In genomic region chr1:189678779-189679178, GRCh38 we compare ENCODE assay signal across 22 cellular contexts.
DNase-seq lines count a peak whose midpoint lies in the region; ATAC-seq and TF ChIP-seq lines count a peak whose summit lies in the region.
"Had no signal": no experiment of that assay in that cellular context is flagged by ENCODE, and none has a peak within 500 bp of the region (broad histone marks: within the 10 kb centered on the region; RNA-seq: fewer than 3 reads in every experiment).

No MANE protein-coding gene starts in this region.

- H2AFZ ChIP-seq in OCI-LY1 (ENCODE audit: low read length) (no peak overlapping the region), smooth muscle cell (ENCODE audit: low read depth) (no peak overlapping the region)

- H3K4me3 ChIP-seq in OCI-LY1 (ENCODE audit: low read depth, low read length, poor library complexity, severe bottlenecking) (no peak overlapping the region), fibroblast of pulmonary artery (replicated peaks; ENCODE audit: low read depth, low read length) (no peak overlapping the region), smooth muscle cell (no peak overlapping the region)
- H3K4me3 ChIP-seq: colonic mucosa, esophagus muscularis mucosa, SJCRH30, tibial nerve had no signal

- H3K4me1 ChIP-seq in OCI-LY1 (ENCODE audit: insufficient read depth, low read length, severe bottlenecking) (no peaks in the 10 kb centered on the region), smooth muscle cell (ENCODE audit: low read depth) (no peaks in the 10 kb centered on the region)
- H3K4me1 ChIP-seq: colonic mucosa, esophagus muscularis mucosa, SJCRH30, tibial nerve had no signal

- H3K9ac ChIP-seq in OCI-LY1 (ENCODE audit: low read length) (no peak overlapping the region), smooth muscle cell (ENCODE audit: low read depth) (no peak overlapping the region)

- no peak overlapping the region for H3K4me2 ChIP-seq in OCI-LY1 (ENCODE audit: low read length)
- H3K4me2 ChIP-seq in smooth muscle cell: no peak overlapping the region

- no peaks in the 10 kb centered on the region for H3K9me2 ChIP-seq in OCI-LY1 (ENCODE audit: low read depth, low read length)

- TF ChIP-seq CTCF in OCI-LY1 (IDR thresholded peaks at IDR 0.05; ENCODE audit: low read length) (peak; percentile 36), fibroblast of pulmonary artery (IDR thresholded peaks at IDR 0.05; ENCODE audit: low read length, missing control alignments) (peak; percentile 44), smooth muscle cell (IDR thresholded peaks at IDR 0.05; ENCODE audit: borderline replicate concordance, insufficient read depth, poor library complexity, severe bottlenecking) (peak; percentile 38)

- H3K9me3 ChIP-seq in OCI-LY1 (ENCODE audit: low read length) (no peaks in the 10 kb centered on the region), smooth muscle cell (replicated peaks; ENCODE audit: low read depth) (no peaks in the 10 kb centered on the region)
- H3K9me3 ChIP-seq: colonic mucosa, esophagus muscularis mucosa, SJCRH30, tibial nerve had no signal

- H4K20me1 ChIP-seq in OCI-LY1 (ENCODE audit: insufficient read depth, low read length) (no peaks in the 10 kb centered on the region), smooth muscle cell (ENCODE audit: low read depth) (no peaks in the 10 kb centered on the region)

- no peaks in the 10 kb centered on the region for H3K36me3 ChIP-seq in OCI-LY1 (ENCODE audit: insufficient read depth, low read length)
- no peaks in the 10 kb centered on the region for H3K36me3 ChIP-seq in smooth muscle cell (ENCODE audit: low read depth)
- H3K36me3 ChIP-seq: colonic mucosa, esophagus muscularis mucosa, SJCRH30, tibial nerve had no signal

- H3K27ac ChIP-seq in OCI-LY1 (ENCODE audit: low read depth, low read length, poor library complexity, severe bottlenecking) (no peak overlapping the region), smooth muscle cell (ENCODE audit: low read depth) (no peak overlapping the region)
- H3K27ac ChIP-seq: colonic mucosa, esophagus muscularis mucosa, SJCRH30, tibial nerve had no signal

- no peaks in the 10 kb centered on the region for H3F3A ChIP-seq in OCI-LY1 (ENCODE audit: insufficient read depth, low read length)
- H3F3A ChIP-seq in smooth muscle cell (ENCODE audit: low read depth): no peaks in the 10 kb centered on the region

- DNase-seq in DMS53 (lab: John Stamatoyannopoulos, UW) (peak; percentile 8), DMS53 treated with DMSO at 0.1 percent for 48 hours (lab: John Stamatoyannopoulos, UW; ENCODE audit: unreplicated experiment) (no peak), fibroblast of pulmonary artery (ENCODE audit: low read depth) (no peak), smooth muscle cell (lab: John Stamatoyannopoulos, UW; ENCODE audit: unreplicated experiment) (no peak), NCI-H2081 treated with DMSO at 0.1 percent for 48 hours (lab: John Stamatoyannopoulos, UW) (no peak)
- DNase-seq: 8988T; activated CD4-positive, alpha-beta T cell treated with anti-CD3 and anti-CD28 coated beads, Interleukin-2, amount 50 U/mL, for 4 hours; colonic mucosa; H7; hippocampal formation; Karpas-422; left ventricle myocardium superior; naive thymus-derived CD8-positive, alpha-beta T cell; NCI-H187 treated with DMSO at 0.1 percent for 48 hours; NCI-H69; SJCRH30; stimulated activated CD4-positive, alpha-beta T cell treated with anti-CD3 and anti-CD28 coated beads, Interleukin-2, amount 100 ng/mL, for 48 hours had no signal

- 87% methylated on average over 3 of the region's 3 CpGs for WGBS in smooth muscle cell (ENCODE audit: low lambda C conversion rate)

- H3K27me3 ChIP-seq in OCI-LY1 (ENCODE audit: insufficient read depth, low read length) (no peaks in the 10 kb centered on the region), smooth muscle cell (ENCODE audit: low read depth) (peaks cover 33% of the 10 kb centered on the region)
- H3K27me3 ChIP-seq: colonic mucosa, esophagus muscularis mucosa, SJCRH30, tibial nerve had no signal

- ATAC-seq in HG03354 (IDR thresholded peaks at IDR 0.05; ENCODE audit: poor library complexity, severe bottlenecking, unreplicated experiment): no peak
- no peak for ATAC-seq in HG03469 (IDR thresholded peaks at IDR 0.05; ENCODE audit: unreplicated experiment)
- ATAC-seq: left ventricle myocardium superior; naive thymus-derived CD8-positive, alpha-beta T cell had no signal

- no peaks in the 10 kb centered on the region for H3K79me2 ChIP-seq in OCI-LY1 (ENCODE audit: insufficient read depth, low read length)
- no peaks in the 10 kb centered on the region for H3K79me2 ChIP-seq in smooth muscle cell (ENCODE audit: low read depth)
